Comparison of ENCODE assay signal across 9 cellular contexts in the genomic region with DNA sequence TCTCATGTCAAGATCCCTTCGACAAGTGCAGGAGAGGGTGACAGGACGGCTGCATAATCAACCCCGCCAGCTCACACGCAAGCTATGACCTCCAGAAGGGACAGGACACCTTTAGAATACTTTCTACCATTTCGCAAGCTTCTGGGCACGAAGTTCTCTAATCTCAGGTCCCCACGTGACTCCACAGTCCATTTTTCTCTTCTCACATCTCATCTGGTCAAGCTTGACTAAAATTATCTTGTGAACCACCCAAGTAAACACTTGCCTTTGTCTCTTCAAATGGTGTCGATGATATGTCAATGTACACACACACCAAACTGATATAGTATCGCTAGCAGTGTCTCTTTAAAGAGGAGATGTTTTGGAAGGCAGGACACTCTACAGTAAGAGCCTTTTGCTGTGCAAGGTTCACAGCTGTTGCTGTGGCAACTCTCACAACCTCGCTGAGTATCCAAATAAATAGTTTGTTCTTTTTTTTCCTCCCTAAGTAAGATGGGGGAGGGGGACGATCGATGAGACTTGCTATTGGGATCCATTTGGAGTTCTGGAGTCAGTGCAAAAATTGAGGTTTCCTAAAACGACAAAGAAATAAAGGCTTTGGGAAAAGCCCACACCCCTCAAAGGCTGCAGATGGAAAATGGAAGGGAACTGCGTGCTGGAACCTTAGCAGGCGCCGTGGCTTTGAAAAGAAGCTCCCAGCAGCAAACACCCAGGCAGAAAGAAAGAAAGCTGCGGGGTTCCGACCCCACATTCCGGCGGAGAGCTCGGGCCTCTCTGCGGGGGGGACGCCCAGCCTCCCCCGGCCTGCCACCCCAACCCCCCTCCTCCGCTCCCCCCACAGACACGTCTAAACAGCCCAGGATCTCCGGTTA.
DNase-seq lines count a peak whose midpoint lies in the region; ATAC-seq and TF ChIP-seq lines count a peak whose summit lies in the region.
"Had no signal": no experiment of that assay in that cellular context is flagged by ENCODE, and none has a peak within 500 bp of the region (broad histone marks: within the 10 kb centered on the region; RNA-seq: fewer than 3 reads in every experiment).

No MANE protein-coding gene starts in this region.

- H3K27ac ChIP-seq in ovary: no peak overlapping the region

- DNase-seq in DMS153 (lab: John Stamatoyannopoulos, UW) (peak; percentile 2), NOMO-1 treated with dmso at 0.1 percent for 144 hours (lab: John Stamatoyannopoulos, UW; ENCODE audit: unreplicated experiment) (peak; percentile 57), fibroblast of villous mesenchyme (ENCODE audit: low read depth) (peak; percentile 36), ovary (peak; percentile 50 to 81 (median 67)), HUDEP-2 (lab: John Stamatoyannopoulos, UW; ENCODE audit: unreplicated experiment in 76 of 76) (no peak), occipital lobe (lab: John Stamatoyannopoulos, UW) (no peak)
- DNase-seq in activated CD8-positive, alpha-beta memory T cell treated with anti-CD3 and anti-CD28 coated beads, Interleukin-2, amount 50 U/mL, for 4 hours: no peak
- DNase-seq: activated B cell treated with CpG ODN at 0.5 μM for 24 hours had no signal

- TF ChIP-seq EP300 in ovary (IDR thresholded peaks at IDR 0.05): no peak

- 6 to 11% (median 10%) methylated on average over 27 of the region's 27 CpGs for WGBS in ovary, 3 donors

- TF ChIP-seq CTCF in fibroblast of villous mesenchyme (IDR thresholded peaks at IDR 0.05; ENCODE audit: insufficient read depth, low read depth, low read length) (no peak), ovary (IDR thresholded peaks at IDR 0.05) (no peak)

- no peaks in the 10 kb centered on the region for H3K36me3 ChIP-seq in ovary

- no peak for TF ChIP-seq POLR2A in ovary (IDR thresholded peaks at IDR 0.05)

- H3K27me3 ChIP-seq in ovary: no peaks in the 10 kb centered on the region

- no peak for ATAC-seq in GM18868 (IDR thresholded peaks at IDR 0.05; ENCODE audit: unreplicated experiment)

- intact Hi-C loops in ovary (cut with DNase I): loop anchor here in 1 of 4 donors (10.0 kb wide), 1 partner anchor 235 kb away; no protein-coding TSS in a partner anchor

- H3K4me3 ChIP-seq in fibroblast of villous mesenchyme (ENCODE audit: low read depth, low read length): peak overlapping the region; percentile 49
- peak overlapping the region; percentile 43 for H3K4me3 ChIP-seq in ovary

- H3K4me1 ChIP-seq in ovary (ENCODE audit: insufficient read depth): peaks cover 3% of the 10 kb centered on the region

- no peaks in the 10 kb centered on the region for H3K9me3 ChIP-seq in ovary

Comparison
In these comparisons a context has a peak if more than half of its experiments do, and no peak if none do; other contexts are left out.
1. DNase-seq: peak in DMS153 (single experiment), NOMO-1 treated with dmso at 0.1 percent for 144 hours (single experiment), fibroblast of villous mesenchyme (single experiment) and ovary (5 of 5); none in activated CD8-positive, alpha-beta memory T cell treated with anti-CD3 and anti-CD28 coated beads, Interleukin-2, amount 50 U/mL, for 4 hours (single experiment), HUDEP-2 (0 of 76) and occipital lobe (single experiment).